9 cellular contexts compared by ENCODE assay signal in the genomic region with DNA sequence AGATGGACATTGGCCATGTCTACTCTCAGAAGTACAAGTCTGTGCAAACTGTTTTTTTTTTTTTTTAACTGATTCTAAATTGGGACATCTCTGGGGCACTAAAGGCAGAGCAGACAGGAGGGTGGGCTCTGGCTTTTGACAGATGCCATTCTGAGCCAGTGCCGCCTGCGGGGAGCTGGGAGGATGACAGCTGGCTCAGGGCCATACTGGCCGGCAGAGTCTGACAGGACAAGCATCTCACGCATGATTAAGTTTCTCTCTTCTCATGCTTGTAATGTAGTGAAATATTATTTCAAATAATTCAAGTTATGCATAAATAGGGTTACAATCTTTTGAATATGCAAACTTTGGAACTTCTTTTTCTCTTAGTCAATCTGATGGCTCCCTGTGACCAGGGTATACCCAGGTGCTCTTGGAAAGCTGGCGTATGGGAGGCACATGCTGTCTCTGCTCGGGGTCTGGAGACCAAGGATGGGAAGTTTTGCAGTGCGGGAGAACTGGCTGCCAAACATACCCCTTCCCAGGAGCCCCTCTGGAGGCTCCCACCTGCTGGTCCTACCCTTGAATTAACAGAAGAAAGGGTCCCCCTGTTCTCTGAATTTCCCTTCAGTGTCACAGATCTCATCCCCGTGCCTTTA. TPM values are rescaled to one million over a fixed set of nuclear protein-coding genes. Genes with fewer than 3 reads are reported as not detected.
A peak's percentile ranks its signal among the peaks of the same experiment; 100 is the strongest.
DNase-seq lines count a peak whose midpoint lies in the region; ATAC-seq and TF ChIP-seq lines count a peak whose summit lies in the region.
"Had no signal": no experiment of that assay in that cellular context is flagged by ENCODE, and none has a peak within 500 bp of the region (broad histone marks: within the 10 kb centered on the region; RNA-seq: fewer than 3 reads in every experiment).

No MANE protein-coding gene starts in this region.

- intact Hi-C loops in activated T-helper 2 cell treated with anti-CD3 and anti-CD28 coated beads, Interferon-gamma antibody, Interleukin-2, Interleukin-4, amounts not matched to agents 10 μg/mL and 5 μg/mL and 100 μg/mL, durations not matched to agents 14 hours and 24 hours and 36 hours (cut with micrococcal nuclease) = no loop called here

- H3K79me2 ChIP-seq in GM23338 (replicated peaks; ENCODE audit: insufficient read depth) = peaks cover 94% of the 10 kb centered on the region

- peaks cover 69% of the 10 kb centered on the region for H4K20me1 ChIP-seq in GM23338 (replicated peaks; ENCODE audit: insufficient read depth)

- H3K27ac ChIP-seq in GM23338 (ENCODE audit: low read depth) = peak overlapping the region; percentile 19; the same call in 1 of the 2 replicates

- H3K27ac Mint-ChIP-seq in GM23338 = no peak overlapping the region
- peak overlapping the region; percentile 28 for H3K27ac Mint-ChIP-seq in activated T-helper 2 cell treated with anti-CD3 and anti-CD28 coated beads, Interferon-gamma antibody, Interleukin-2, Interleukin-4, amounts not matched to agents 10 μg/mL and 5 μg/mL and 100 μg/mL, durations not matched to agents 14 hours and 24 hours and 36 hours

- DNase-seq in Ammon's horn (ENCODE audit: low spot score) (peak; percentile 30), GM23338 (ENCODE audit: low spot score) (no peak), lung microvascular endothelial cell (ENCODE audit: low read depth in 2 of 2) (peak; percentile 40 to 56), 8988T (no peak)
- no peak for DNase-seq in activated T-helper 2 cell treated with anti-CD3 and anti-CD28 coated beads, Interferon-gamma antibody, Interleukin-2, Interleukin-4, amounts not matched to agents 10 μg/mL and 5 μg/mL and 100 μg/mL, durations not matched to agents 14 hours and 24 hours and 36 hours (ENCODE audit: low spot score)
- DNase-seq: activated T-cell treated with anti-CD3 and anti-CD28 coated beads, Interleukin-2, amount 50 U/mL, for 48 hours had no signal

- H3K36me3 ChIP-seq in GM23338 (ENCODE audit: insufficient read depth) = peaks cover 13% of the 10 kb centered on the region

- H3K27me3 Mint-ChIP-seq in GM23338 (ENCODE audit: insufficient read depth, low read depth, poor library complexity) = peaks cover 12% of the 10 kb centered on the region
- no peaks in the 10 kb centered on the region for H3K27me3 Mint-ChIP-seq in activated T-helper 2 cell treated with anti-CD3 and anti-CD28 coated beads, Interferon-gamma antibody, Interleukin-2, Interleukin-4, amounts not matched to agents 10 μg/mL and 5 μg/mL and 100 μg/mL, durations not matched to agents 14 hours and 24 hours and 36 hours (ENCODE audit: low read depth)

- no peaks in the 10 kb centered on the region for H3K9me3 Mint-ChIP-seq in GM23338
- H3K9me3 Mint-ChIP-seq in activated T-helper 2 cell treated with anti-CD3 and anti-CD28 coated beads, Interferon-gamma antibody, Interleukin-2, Interleukin-4, amounts not matched to agents 10 μg/mL and 5 μg/mL and 100 μg/mL, durations not matched to agents 14 hours and 24 hours and 36 hours = no peaks in the 10 kb centered on the region

- ATAC-seq in GM23338 (no peak), GM19351 (IDR thresholded peaks at IDR 0.05; ENCODE audit: unreplicated experiment) (no peak), HG03159 (IDR thresholded peaks at IDR 0.05; ENCODE audit: unreplicated experiment) (no peak), GM21381 (IDR thresholded peaks at IDR 0.05; ENCODE audit: unreplicated experiment) (no peak)

- H3K9me2 ChIP-seq in GM23338 (ENCODE audit: insufficient read depth) = no peaks in the 10 kb centered on the region

- H3K4me1 ChIP-seq in GM23338 (ENCODE audit: insufficient read depth) = peaks cover 25% of the 10 kb centered on the region

- H3K4me2 ChIP-seq in GM23338 = no peak overlapping the region

- H3K27me3 ChIP-seq in GM23338 (ENCODE audit: insufficient read depth) = no peaks in the 10 kb centered on the region

- peaks cover 50% of the 10 kb centered on the region for H3K4me1 Mint-ChIP-seq in GM23338
- H3K4me1 Mint-ChIP-seq in activated T-helper 2 cell treated with anti-CD3 and anti-CD28 coated beads, Interferon-gamma antibody, Interleukin-2, Interleukin-4, amounts not matched to agents 10 μg/mL and 5 μg/mL and 100 μg/mL, durations not matched to agents 14 hours and 24 hours and 36 hours (ENCODE audit: low read depth) = peaks cover 33% of the 10 kb centered on the region

- no peak overlapping the region for H2AFZ ChIP-seq in GM23338

- no peak for TF ChIP-seq CTCF in GM23338 (conservative IDR thresholded peaks at IDR 0.05; ENCODE audit: low read depth in 2 of 2)

- no peak overlapping the region; the same call in 2 of the 3 replicates for H3K4me3 Mint-ChIP-seq in GM23338
- no peak overlapping the region for H3K4me3 Mint-ChIP-seq in activated T-helper 2 cell treated with anti-CD3 and anti-CD28 coated beads, Interferon-gamma antibody, Interleukin-2, Interleukin-4, amounts not matched to agents 10 μg/mL and 5 μg/mL and 100 μg/mL, durations not matched to agents 14 hours and 24 hours and 36 hours (ENCODE audit: low read depth)

- peaks cover 47% of the 10 kb centered on the region for H3K36me3 Mint-ChIP-seq in GM23338 (ENCODE audit: low read depth)
- H3K36me3 Mint-ChIP-seq in activated T-helper 2 cell treated with anti-CD3 and anti-CD28 coated beads, Interferon-gamma antibody, Interleukin-2, Interleukin-4, amounts not matched to agents 10 μg/mL and 5 μg/mL and 100 μg/mL, durations not matched to agents 14 hours and 24 hours and 36 hours (ENCODE audit: low read depth) = peaks cover 55% of the 10 kb centered on the region

- no peak overlapping the region for H3K4me3 ChIP-seq in GM23338

- no peaks in the 10 kb centered on the region for H3F3A ChIP-seq in GM23338 (replicated peaks; ENCODE audit: low read depth)

TF ChIP-seq in GM23338, 12 proteins besides CTCF, POLR2A, EP300 and RAD21 (continues in another document):
- TF ChIP-seq EZH2phosphoT487 (IDR thresholded peaks at IDR 0.05; ENCODE audit: unreplicated experiment) (no peak), CREB1 (CRISPR knock-in tag; IDR thresholded peaks at IDR 0.05; ENCODE audit: low read depth) (no peak), STAT1 (IDR thresholded peaks at IDR 0.05; ENCODE audit: unreplicated experiment) (no peak), NANOG (IDR thresholded peaks at IDR 0.05; ENCODE audit: borderline replicate concordance) (no peak), ZNF114 (CRISPR knock-in tag; IDR thresholded peaks at IDR 0.05) (no peak)
- TF ChIP-seq, protein P1, sequence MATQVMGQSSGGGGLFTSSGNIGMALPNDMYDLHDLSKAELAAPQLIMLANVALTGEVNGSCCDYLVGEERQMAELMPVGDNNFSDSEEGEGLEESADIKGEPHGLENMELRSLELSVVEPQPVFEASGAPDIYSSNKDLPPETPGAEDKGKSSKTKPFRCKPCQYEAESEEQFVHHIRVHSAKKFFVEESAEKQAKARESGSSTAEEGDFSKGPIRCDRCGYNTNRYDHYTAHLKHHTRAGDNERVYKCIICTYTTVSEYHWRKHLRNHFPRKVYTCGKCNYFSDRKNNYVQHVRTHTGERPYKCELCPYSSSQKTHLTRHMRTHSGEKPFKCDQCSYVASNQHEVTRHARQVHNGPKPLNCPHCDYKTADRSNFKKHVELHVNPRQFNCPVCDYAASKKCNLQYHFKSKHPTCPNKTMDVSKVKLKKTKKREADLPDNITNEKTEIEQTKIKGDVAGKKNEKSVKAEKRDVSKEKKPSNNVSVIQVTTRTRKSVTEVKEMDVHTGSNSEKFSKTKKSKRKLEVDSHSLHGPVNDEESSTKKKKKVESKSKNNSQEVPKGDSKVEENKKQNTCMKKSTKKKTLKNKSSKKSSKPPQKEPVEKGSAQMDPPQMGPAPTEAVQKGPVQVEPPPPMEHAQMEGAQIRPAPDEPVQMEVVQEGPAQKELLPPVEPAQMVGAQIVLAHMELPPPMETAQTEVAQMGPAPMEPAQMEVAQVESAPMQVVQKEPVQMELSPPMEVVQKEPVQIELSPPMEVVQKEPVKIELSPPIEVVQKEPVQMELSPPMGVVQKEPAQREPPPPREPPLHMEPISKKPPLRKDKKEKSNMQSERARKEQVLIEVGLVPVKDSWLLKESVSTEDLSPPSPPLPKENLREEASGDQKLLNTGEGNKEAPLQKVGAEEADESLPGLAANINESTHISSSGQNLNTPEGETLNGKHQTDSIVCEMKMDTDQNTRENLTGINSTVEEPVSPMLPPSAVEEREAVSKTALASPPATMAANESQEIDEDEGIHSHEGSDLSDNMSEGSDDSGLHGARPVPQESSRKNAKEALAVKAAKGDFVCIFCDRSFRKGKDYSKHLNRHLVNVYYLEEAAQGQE (IDR thresholded peaks at IDR 0.05; ENCODE audit: unreplicated experiment) = no peak

RNA-seq across cellular contexts. Expression of gene CDCA4, which starts 7.6 kb away (rescaled TPM):
- total RNA-seq in GM23338 (2014; rRNA removed; shearing (Covaris generic)) = 62.4 and 70.7 TPM in 2 replicates
- 32.6 and 37.1 TPM in 2 replicates for polyA plus RNA-seq in GM23338 (2016; fragmentation: Nextera tagmentation; extraction: Ambion mirVana)
- total RNA-seq in activated T-helper 2 cell treated with anti-CD3 and anti-CD28 coated beads, Interferon-gamma antibody, Interleukin-2, Interleukin-4, amounts not matched to agents 10 μg/mL and 5 μg/mL and 100 μg/mL, durations not matched to agents 14 hours and 24 hours and 36 hours = 47.7 and 49.6 TPM in 2 replicates
- 16.3 and 19.8 TPM in 2 replicates for total RNA-seq in lung microvascular endothelial cell

RNA-seq across cellular contexts. Expression of gene CLBA1, which starts 27.7 kb away (rescaled TPM):
- 1.8 and 4.9 TPM in 2 replicates for total RNA-seq in GM23338 (2014; rRNA removed; shearing (Covaris generic))
- 1.6 and 1.7 TPM in 2 replicates for polyA plus RNA-seq in GM23338 (2016; fragmentation: Nextera tagmentation; extraction: Ambion mirVana)
- 0.94 and 1.4 TPM in 2 replicates for total RNA-seq in activated T-helper 2 cell treated with anti-CD3 and anti-CD28 coated beads, Interferon-gamma antibody, Interleukin-2, Interleukin-4, amounts not matched to agents 10 μg/mL and 5 μg/mL and 100 μg/mL, durations not matched to agents 14 hours and 24 hours and 36 hours
- total RNA-seq in lung microvascular endothelial cell = 3.2 and 3.5 TPM in 2 replicates

RNA-seq across cellular contexts. Expression of gene AHNAK2, which starts 35.1 kb away (rescaled TPM):
- total RNA-seq in GM23338 (2014; rRNA removed; shearing (Covaris generic)) = 2.6 TPM in 2 replicates
- polyA plus RNA-seq in GM23338 (2016; fragmentation: Nextera tagmentation; extraction: Ambion mirVana) = 1.1 and 1.6 TPM in 2 replicates
- total RNA-seq in activated T-helper 2 cell treated with anti-CD3 and anti-CD28 coated beads, Interferon-gamma antibody, Interleukin-2, Interleukin-4, amounts not matched to agents 10 μg/mL and 5 μg/mL and 100 μg/mL, durations not matched to agents 14 hours and 24 hours and 36 hours = 0.02 and 0.07 TPM in 2 replicates
- 6.0 and 21.8 TPM in 2 replicates for total RNA-seq in lung microvascular endothelial cell

RNA-seq across cellular contexts. Expression of gene GPR132, which starts 52.0 kb away (rescaled TPM):
- 0.14 TPM in 1 of 2 replicates, not detected in the other for total RNA-seq in GM23338 (2014; rRNA removed; shearing (Covaris generic))
- polyA plus RNA-seq in GM23338 (2016; fragmentation: Nextera tagmentation; extraction: Ambion mirVana) = 0.09 TPM in 1 of 2 replicates, not detected in the other
- 27.1 and 29.8 TPM in 2 replicates for total RNA-seq in activated T-helper 2 cell treated with anti-CD3 and anti-CD28 coated beads, Interferon-gamma antibody, Interleukin-2, Interleukin-4, amounts not matched to agents 10 μg/mL and 5 μg/mL and 100 μg/mL, durations not matched to agents 14 hours and 24 hours and 36 hours
- total RNA-seq in lung microvascular endothelial cell = under 0.01 and 0.20 TPM in 2 replicates

Comparison
In these comparisons a context has a peak if more than half of its experiments do, and no peak if none do; other contexts are left out.
1. DNase-seq: peak in Ammon's horn (single experiment) and lung microvascular endothelial cell (2 of 2); none in GM23338 (single experiment), activated T-helper 2 cell treated with anti-CD3 and anti-CD28 coated beads, Interferon-gamma antibody, Interleukin-2, Interleukin-4, amounts not matched to agents 10 μg/mL and 5 μg/mL and 100 μg/mL, durations not matched to agents 14 hours and 24 hours and 36 hours (single experiment) and 8988T (single experiment).